1 cellular context compared by ENCODE assay signal in the genomic region with DNA sequence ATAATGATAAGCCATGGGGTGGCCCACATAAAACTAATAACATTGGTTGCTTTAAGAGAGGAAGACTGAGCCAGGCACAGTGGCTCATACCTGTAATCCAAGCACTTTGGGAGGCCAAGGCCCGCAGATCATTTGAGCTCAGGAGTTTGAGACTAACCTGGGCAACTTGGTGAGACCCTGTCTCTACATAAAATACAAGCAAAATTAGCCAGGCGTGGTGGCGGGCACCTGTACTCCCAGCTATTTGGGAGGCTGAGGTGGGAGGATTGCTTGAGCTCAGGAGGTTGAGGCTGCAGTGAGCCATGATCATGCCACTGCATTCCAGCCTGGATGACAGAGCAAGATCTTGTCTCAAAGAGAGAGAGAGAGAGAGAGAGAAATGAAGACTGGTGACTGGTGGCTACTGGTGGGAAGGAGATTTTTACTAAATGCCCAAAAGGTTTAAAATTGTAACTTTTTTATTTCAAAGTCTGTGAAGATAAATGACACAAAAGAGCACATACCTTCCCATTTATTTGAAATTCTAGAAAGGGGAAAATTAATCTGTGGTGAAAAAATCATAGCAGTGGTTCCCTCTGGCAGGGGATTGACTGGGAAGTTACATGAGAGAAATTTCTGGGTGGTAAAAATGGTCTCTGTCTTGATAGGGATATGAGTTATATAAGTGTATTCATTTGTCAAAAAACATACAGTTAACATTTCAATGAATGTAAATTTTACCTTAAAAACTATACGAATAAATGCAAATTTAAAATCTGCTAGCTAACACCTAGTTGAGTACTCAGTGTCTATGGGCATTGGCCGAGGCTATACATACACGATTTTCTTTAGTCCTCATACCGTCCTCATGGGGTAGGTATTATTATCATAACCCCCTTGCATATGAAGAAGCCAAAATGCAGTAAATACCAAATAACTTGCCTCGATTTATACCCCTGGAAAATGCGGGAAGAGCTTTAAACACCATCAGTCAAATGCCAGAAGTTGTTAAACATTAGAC.
TF ChIP-seq lines count a peak whose summit lies in the region.

No MANE protein-coding gene starts in this region.

TF ChIP-seq in K562, 482 proteins besides CTCF, POLR2A, EP300 and RAD21 (continued from another document and continues in another):
- TF ChIP-seq, protein P1, sequence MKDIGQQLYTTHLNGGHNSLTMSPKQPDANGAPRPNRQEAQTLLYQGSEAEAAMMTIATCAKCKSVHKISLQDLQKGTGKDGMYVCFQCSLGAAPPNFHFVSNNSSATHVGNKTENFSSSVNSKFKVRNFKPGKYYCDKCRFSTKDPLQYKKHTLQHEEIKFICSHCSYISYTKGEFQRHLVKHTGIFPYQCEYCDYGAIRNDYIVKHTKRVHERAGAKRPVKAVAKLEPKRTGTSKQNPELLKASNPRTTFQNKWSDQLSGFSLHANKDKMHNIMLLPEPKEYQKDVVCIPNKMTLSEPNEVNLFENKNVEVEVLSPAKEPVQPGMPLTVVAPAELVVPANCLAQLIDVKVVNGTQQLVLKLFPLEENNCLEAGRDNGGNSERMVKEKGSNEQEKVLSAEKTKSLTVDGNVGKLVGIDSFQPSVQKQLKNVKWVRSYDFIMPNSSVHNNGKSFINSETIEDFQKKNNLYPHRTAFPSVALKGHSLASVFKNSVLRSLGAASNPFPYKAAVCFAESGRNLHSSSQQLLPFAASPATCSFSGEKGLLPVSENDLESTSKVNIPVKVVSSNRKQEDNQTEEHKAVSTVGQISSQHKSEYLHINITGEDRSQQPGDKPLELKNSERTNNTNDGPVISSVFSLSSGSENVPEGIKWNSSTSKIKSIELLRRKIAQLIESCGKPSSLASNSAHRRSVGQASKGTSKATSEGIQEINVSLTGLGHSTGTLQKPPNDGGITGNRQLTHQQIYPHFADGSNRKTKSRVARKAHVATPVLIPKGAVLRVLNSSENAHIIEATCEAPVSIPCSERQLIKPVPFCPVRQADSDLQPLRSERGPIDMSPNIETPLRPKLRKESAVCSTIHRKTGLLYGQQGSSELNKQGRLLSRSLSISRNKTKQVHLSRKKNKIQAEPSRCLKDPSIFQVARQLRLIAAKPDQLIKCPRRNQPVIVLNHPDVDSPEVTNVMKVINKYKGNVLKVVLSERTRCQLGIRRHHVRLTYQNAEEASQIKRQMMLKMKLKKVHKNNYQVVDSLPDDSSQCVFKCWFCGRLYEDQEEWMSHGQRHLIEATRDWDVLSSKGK (CRISPR knock-in tag; IDR thresholded peaks at IDR 0.05): no peak
- TF ChIP-seq CHD1 (IDR thresholded peaks at IDR 0.05; ENCODE audit: low read length) (no peak), ZNF24 (IDR thresholded peaks at IDR 0.05) (no peak), ETV1 (tag; conservative IDR thresholded peaks at IDR 0.05; ENCODE audit: low read depth) (peak; percentile 46), CTBP1 (IDR thresholded peaks at IDR 0.05; ENCODE audit: borderline replicate concordance) (no peak), E2F3 (CRISPR knock-in tag; IDR thresholded peaks at IDR 0.05) (peak; percentile 94; the same call in 1 of the 2 replicates), OTX1 (CRISPR knock-in tag; IDR thresholded peaks at IDR 0.05) (peak; percentile 99), TOE1 (IDR thresholded peaks at IDR 0.05; ENCODE audit: borderline replicate concordance) (no peak), TOE1 (CRISPR knock-in tag; IDR thresholded peaks at IDR 0.05; ENCODE audit: borderline replicate concordance, low read depth) (0 out of 2 replicates have a peak, but pooled peaks have one; percentile 62), ESRRB (CRISPR knock-in tag; IDR thresholded peaks at IDR 0.05; ENCODE audit: borderline replicate concordance) (peak; percentile 58; the same call in 1 of the 2 replicates), CEBPG (CRISPR knock-in tag; IDR thresholded peaks at IDR 0.05) (0 out of 2 replicates have a peak, but pooled peaks have one; percentile 15), CEBPG (tag; conservative IDR thresholded peaks at IDR 0.05 in 1 of 2, IDR thresholded peaks at IDR 0.05 in 1 of 2) (no peak), MIER1 (IDR thresholded peaks at IDR 0.05; ENCODE audit: low read depth) (no peak), KAT8 (IDR thresholded peaks at IDR 0.05; ENCODE audit: low read depth) (no peak), MAFG (tag; conservative IDR thresholded peaks at IDR 0.05) (peak; percentile 99), ZNF124 (CRISPR knock-in tag; IDR thresholded peaks at IDR 0.05) (no peak), NCOA1 (IDR thresholded peaks at IDR 0.05; ENCODE audit: low read depth) (no peak), ZNF583 (CRISPR knock-in tag; IDR thresholded peaks at IDR 0.05) (peak; percentile 94), RHOXF2B (CRISPR knock-in tag; conservative IDR thresholded peaks at IDR 0.05) (0 out of 2 replicates have a peak, but pooled peaks have one; percentile 8), PHB2 (IDR thresholded peaks at IDR 0.05; ENCODE audit: low read depth) (no peak)
- TF ChIP-seq, protein P2, sequence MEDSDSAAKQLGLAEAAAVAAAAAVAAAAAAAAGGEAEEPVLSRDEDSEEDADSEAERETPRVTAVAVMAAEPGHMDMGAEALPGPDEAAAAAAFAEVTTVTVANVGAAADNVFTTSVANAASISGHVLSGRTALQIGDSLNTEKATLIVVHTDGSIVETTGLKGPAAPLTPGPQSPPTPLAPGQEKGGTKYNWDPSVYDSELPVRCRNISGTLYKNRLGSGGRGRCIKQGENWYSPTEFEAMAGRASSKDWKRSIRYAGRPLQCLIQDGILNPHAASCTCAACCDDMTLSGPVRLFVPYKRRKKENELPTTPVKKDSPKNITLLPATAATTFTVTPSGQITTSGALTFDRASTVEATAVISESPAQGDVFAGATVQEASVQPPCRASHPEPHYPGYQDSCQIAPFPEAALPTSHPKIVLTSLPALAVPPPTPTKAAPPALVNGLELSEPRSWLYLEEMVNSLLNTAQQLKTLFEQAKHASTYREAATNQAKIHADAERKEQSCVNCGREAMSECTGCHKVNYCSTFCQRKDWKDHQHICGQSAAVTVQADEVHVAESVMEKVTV (CRISPR knock-in tag; IDR thresholded peaks at IDR 0.05): peak; percentile 53
- TF ChIP-seq, protein P3, sequence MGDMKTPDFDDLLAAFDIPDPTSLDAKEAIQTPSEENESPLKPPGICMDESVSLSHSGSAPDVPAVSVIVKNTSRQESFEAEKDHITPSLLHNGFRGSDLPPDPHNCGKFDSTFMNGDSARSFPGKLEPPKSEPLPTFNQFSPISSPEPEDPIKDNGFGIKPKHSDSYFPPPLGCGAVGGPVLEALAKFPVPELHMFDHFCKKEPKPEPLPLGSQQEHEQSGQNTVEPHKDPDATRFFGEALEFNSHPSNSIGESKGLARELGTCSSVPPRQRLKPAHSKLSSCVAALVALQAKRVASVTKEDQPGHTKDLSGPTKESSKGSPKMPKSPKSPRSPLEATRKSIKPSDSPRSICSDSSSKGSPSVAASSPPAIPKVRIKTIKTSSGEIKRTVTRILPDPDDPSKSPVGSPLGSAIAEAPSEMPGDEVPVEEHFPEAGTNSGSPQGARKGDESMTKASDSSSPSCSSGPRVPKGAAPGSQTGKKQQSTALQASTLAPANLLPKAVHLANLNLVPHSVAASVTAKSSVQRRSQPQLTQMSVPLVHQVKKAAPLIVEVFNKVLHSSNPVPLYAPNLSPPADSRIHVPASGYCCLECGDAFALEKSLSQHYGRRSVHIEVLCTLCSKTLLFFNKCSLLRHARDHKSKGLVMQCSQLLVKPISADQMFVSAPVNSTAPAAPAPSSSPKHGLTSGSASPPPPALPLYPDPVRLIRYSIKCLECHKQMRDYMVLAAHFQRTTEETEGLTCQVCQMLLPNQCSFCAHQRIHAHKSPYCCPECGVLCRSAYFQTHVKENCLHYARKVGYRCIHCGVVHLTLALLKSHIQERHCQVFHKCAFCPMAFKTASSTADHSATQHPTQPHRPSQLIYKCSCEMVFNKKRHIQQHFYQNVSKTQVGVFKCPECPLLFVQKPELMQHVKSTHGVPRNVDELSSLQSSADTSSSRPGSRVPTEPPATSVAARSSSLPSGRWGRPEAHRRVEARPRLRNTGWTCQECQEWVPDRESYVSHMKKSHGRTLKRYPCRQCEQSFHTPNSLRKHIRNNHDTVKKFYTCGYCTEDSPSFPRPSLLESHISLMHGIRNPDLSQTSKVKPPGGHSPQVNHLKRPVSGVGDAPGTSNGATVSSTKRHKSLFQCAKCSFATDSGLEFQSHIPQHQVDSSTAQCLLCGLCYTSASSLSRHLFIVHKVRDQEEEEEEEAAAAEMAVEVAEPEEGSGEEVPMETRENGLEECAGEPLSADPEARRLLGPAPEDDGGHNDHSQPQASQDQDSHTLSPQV (IDR thresholded peaks at IDR 0.05): no peak
- TF ChIP-seq, protein P4, sequence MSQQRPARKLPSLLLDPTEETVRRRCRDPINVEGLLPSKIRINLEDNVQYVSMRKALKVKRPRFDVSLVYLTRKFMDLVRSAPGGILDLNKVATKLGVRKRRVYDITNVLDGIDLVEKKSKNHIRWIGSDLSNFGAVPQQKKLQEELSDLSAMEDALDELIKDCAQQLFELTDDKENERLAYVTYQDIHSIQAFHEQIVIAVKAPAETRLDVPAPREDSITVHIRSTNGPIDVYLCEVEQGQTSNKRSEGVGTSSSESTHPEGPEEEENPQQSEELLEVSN (IDR thresholded peaks at IDR 0.05; ENCODE audit: borderline replicate concordance in 1 of 2, extremely low read depth in 1 of 2, insufficient read depth in 1 of 2, insufficient read length in 1 of 2, low read depth in 1 of 2, low read length in 1 of 2, poor library complexity in 1 of 2, severe bottlenecking in 1 of 2): no peak
- TF ChIP-seq, protein P5, sequence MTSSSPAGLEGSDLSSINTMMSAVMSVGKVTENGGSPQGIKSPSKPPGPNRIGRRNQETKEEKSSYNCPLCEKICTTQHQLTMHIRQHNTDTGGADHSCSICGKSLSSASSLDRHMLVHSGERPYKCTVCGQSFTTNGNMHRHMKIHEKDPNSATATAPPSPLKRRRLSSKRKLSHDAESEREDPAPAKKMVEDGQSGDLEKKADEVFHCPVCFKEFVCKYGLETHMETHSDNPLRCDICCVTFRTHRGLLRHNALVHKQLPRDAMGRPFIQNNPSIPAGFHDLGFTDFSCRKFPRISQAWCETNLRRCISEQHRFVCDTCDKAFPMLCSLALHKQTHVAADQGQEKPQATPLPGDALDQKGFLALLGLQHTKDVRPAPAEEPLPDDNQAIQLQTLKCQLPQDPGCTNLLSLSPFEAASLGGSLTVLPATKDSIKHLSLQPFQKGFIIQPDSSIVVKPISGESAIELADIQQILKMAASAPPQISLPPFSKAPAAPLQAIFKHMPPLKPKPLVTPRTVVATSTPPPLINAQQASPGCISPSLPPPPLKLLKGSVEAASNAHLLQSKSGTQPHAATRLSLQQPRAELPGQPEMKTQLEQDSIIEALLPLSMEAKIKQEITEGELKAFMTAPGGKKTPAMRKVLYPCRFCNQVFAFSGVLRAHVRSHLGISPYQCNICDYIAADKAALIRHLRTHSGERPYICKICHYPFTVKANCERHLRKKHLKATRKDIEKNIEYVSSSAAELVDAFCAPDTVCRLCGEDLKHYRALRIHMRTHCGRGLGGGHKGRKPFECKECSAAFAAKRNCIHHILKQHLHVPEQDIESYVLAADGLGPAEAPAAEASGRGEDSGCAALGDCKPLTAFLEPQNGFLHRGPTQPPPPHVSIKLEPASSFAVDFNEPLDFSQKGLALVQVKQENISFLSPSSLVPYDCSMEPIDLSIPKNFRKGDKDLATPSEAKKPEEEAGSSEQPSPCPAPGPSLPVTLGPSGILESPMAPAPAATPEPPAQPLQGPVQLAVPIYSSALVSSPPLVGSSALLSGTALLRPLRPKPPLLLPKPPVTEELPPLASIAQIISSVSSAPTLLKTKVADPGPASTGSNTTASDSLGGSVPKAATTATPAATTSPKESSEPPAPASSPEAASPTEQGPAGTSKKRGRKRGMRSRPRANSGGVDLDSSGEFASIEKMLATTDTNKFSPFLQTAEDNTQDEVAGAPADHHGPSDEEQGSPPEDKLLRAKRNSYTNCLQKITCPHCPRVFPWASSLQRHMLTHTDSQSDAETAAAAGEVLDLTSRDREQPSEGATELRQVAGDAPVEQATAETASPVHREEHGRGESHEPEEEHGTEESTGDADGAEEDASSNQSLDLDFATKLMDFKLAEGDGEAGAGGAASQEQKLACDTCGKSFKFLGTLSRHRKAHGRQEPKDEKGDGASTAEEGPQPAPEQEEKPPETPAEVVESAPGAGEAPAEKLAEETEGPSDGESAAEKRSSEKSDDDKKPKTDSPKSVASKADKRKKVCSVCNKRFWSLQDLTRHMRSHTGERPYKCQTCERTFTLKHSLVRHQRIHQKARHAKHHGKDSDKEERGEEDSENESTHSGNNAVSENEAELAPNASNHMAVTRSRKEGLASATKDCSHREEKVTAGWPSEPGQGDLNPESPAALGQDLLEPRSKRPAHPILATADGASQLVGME (CRISPR knock-in tag; IDR thresholded peaks at IDR 0.05): peak; percentile 95
- TF ChIP-seq, protein P6, sequence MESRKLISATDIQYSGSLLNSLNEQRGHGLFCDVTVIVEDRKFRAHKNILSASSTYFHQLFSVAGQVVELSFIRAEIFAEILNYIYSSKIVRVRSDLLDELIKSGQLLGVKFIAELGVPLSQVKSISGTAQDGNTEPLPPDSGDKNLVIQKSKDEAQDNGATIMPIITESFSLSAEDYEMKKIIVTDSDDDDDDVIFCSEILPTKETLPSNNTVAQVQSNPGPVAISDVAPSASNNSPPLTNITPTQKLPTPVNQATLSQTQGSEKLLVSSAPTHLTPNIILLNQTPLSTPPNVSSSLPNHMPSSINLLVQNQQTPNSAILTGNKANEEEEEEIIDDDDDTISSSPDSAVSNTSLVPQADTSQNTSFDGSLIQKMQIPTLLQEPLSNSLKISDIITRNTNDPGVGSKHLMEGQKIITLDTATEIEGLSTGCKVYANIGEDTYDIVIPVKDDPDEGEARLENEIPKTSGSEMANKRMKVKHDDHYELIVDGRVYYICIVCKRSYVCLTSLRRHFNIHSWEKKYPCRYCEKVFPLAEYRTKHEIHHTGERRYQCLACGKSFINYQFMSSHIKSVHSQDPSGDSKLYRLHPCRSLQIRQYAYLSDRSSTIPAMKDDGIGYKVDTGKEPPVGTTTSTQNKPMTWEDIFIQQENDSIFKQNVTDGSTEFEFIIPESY (CRISPR knock-in tag; IDR thresholded peaks at IDR 0.05): no peak
- TF ChIP-seq, protein P7, sequence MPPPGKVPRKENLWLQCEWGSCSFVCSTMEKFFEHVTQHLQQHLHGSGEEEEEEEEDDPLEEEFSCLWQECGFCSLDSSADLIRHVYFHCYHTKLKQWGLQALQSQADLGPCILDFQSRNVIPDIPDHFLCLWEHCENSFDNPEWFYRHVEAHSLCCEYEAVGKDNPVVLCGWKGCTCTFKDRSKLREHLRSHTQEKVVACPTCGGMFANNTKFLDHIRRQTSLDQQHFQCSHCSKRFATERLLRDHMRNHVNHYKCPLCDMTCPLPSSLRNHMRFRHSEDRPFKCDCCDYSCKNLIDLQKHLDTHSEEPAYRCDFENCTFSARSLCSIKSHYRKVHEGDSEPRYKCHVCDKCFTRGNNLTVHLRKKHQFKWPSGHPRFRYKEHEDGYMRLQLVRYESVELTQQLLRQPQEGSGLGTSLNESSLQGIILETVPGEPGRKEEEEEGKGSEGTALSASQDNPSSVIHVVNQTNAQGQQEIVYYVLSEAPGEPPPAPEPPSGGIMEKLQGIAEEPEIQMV (tag; conservative IDR thresholded peaks at IDR 0.05; ENCODE audit: low read depth): no peak
- TF ChIP-seq, protein P8, sequence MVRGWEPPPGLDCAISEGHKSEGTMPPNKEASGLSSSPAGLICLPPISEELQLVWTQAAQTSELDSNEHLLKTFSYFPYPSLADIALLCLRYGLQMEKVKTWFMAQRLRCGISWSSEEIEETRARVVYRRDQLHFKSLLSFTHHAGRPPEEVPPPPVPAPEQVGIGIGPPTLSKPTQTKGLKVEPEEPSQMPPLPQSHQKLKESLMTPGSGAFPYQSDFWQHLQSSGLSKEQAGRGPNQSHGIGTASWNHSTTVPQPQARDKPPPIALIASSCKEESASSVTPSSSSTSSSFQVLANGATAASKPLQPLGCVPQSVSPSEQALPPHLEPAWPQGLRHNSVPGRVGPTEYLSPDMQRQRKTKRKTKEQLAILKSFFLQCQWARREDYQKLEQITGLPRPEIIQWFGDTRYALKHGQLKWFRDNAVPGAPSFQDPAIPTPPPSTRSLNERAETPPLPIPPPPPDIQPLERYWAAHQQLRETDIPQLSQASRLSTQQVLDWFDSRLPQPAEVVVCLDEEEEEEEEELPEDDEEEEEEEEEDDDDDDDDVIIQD (CRISPR knock-in tag; IDR thresholded peaks at IDR 0.05): peak; percentile 88
